1 cellular context compared by ENCODE assay signal in genomic region chr2:54845514-54845913, GRCh38.
TF ChIP-seq lines count a peak whose summit lies in the region.

No MANE protein-coding gene starts in this region.

TF ChIP-seq in IMR-90, 13 proteins besides CTCF, POLR2A, EP300 and RAD21 (continued from another document):
- TF ChIP-seq MXI1 (IDR thresholded peaks at IDR 0.05; ENCODE audit: borderline replicate concordance, low read depth, low read length), result no peak
